18 cellular contexts compared by ENCODE assay signal in the genomic region with DNA sequence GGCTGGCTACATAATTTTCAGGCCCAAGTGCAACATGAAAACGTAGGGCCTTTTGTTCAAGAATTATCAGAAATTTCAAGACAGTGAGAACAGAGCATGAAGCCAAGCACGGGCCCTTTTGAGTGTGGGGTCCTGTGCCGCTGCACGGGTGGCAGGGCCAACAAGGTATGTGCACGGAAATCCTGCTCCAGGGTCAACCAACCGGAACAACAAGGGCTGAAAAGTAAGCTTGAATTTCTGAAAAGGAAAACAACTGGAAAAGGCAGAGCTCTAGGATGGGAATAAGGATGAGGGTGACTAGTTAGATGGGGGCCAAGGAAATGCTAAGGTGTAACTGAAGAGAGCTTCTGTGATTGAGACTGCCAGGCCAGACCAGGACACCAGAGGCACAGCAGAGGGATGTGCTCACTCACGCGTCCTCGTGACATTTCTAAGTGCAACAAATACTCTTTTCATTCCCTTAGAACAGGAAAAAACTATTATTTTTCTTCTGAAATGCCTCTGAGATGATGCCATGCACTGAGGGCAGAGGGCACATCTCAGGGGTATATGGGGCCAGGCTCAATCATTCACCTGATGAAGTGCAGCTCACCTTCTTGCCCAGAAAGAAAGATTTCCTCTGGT.
DNase-seq lines count a peak whose midpoint lies in the region; ATAC-seq lines count a peak whose summit lies in the region.
"Had no signal": no experiment of that assay in that cellular context is flagged by ENCODE, and none has a peak within 500 bp of the region (broad histone marks: within the 10 kb centered on the region; RNA-seq: fewer than 3 reads in every experiment).

No MANE protein-coding gene starts in this region.

- H3K9me3 ChIP-seq in adipocyte (ENCODE audit: control insufficient read depth, low read length): no peaks in the 10 kb centered on the region
- H3K9me3 ChIP-seq: ovary had no signal

- H3K4me1 ChIP-seq in adipocyte (ENCODE audit: control insufficient read depth, insufficient read depth, low read length): peaks cover 35% of the 10 kb centered on the region

- peak; percentile 47 for DNase-seq in NCI-H82 (lab: John Stamatoyannopoulos, UW)
- no peak for DNase-seq in NCI-H82 treated with DMSO at 0.1 percent for 48 hours (lab: John Stamatoyannopoulos, UW; ENCODE audit: unreplicated experiment)
- DNase-seq in adipocyte (ENCODE audit: low read depth): no peak
- peak; percentile 85 for DNase-seq in left kidney (ENCODE audit: low read depth, low spot score)
- no peak for DNase-seq in stimulated activated naive B cell treated with anti-CD40 and anti-IgM and Interleukin-4, amounts not matched to agents 10 μg/mL and 1 μg/mL and 100 μg/mL, for 72 hours
- no peak for DNase-seq in retina
- DNase-seq: activated CD4-positive, alpha-beta T cell treated with anti-CD3 and anti-CD28 coated beads, Interleukin-2, amount 50 U/mL, for 1 hour; brain microvascular endothelial cell; DMS79; effector memory CD4-positive, alpha-beta T cell; GOT3; NCI-H2107 had no signal

- no peak for ATAC-seq in stimulated activated naive B cell treated with anti-CD40 and anti-IgM and Interleukin-4, amounts not matched to agents 10 μg/mL and 1 μg/mL and 100 μg/mL, for 72 hours (replicated peaks)
- ATAC-seq in HG03520 (IDR thresholded peaks at IDR 0.05; ENCODE audit: unreplicated experiment) (no peak), GM21381 (IDR thresholded peaks at IDR 0.05; ENCODE audit: unreplicated experiment) (no peak)
- ATAC-seq: activated naive CD4-positive, alpha-beta T cell treated with anti-CD3 and anti-CD28 coated beads, Interleukin-2, amount 50 U/mL, for 72 hours; stimulated activated memory B cell treated with anti-CD40 and anti-IgM and Interleukin-4, amounts not matched to agents 10 μg/mL and 1 μg/mL and 100 μg/mL, for 72 hours had no signal

- H3K4me1 Mint-ChIP-seq in stimulated activated naive B cell treated with anti-CD40 and anti-IgM and Interleukin-4, amounts not matched to agents 10 μg/mL and 1 μg/mL and 100 μg/mL, for 72 hours: peaks cover 20 to 36% of the 10 kb centered on the region in 2 donors

- H3K4me3 Mint-ChIP-seq in stimulated activated naive B cell treated with anti-CD40 and anti-IgM and Interleukin-4, amounts not matched to agents 10 μg/mL and 1 μg/mL and 100 μg/mL, for 72 hours: no peak overlapping the region
- H3K4me3 Mint-ChIP-seq: stimulated activated memory B cell treated with anti-CD40 and anti-IgM and Interleukin-4, amounts not matched to agents 10 μg/mL and 1 μg/mL and 100 μg/mL, for 72 hours had no signal

- no peaks in the 10 kb centered on the region for H3K27me3 ChIP-seq in adipocyte (replicated peaks; ENCODE audit: control insufficient read depth, insufficient read depth, low read length)
- H3K27me3 ChIP-seq: brain microvascular endothelial cell, ovary had no signal

- H3K27me3 Mint-ChIP-seq in stimulated activated naive B cell treated with anti-CD40 and anti-IgM and Interleukin-4, amounts not matched to agents 10 μg/mL and 1 μg/mL and 100 μg/mL, for 72 hours: no peaks in the 10 kb centered on the region
- H3K27me3 Mint-ChIP-seq: stimulated activated memory B cell treated with anti-CD40 and anti-IgM and Interleukin-4, amounts not matched to agents 10 μg/mL and 1 μg/mL and 100 μg/mL, for 72 hours had no signal

- peak overlapping the region; percentile 47 for H3K9ac ChIP-seq in adipocyte (ENCODE audit: low read length)
- H3K9ac ChIP-seq: KMS-11 had no signal

- no peak overlapping the region for H3K4me3 ChIP-seq in adipocyte (ENCODE audit: low read length)
- H3K4me3 ChIP-seq: ovary had no signal

- no peaks in the 10 kb centered on the region for H3K9me3 Mint-ChIP-seq in stimulated activated naive B cell treated with anti-CD40 and anti-IgM and Interleukin-4, amounts not matched to agents 10 μg/mL and 1 μg/mL and 100 μg/mL, for 72 hours
- H3K9me3 Mint-ChIP-seq: activated naive CD4-positive, alpha-beta T cell treated with anti-CD3 and anti-CD28 coated beads, Interleukin-2, amount 50 U/mL, for 72 hours; stimulated activated memory B cell treated with anti-CD40 and anti-IgM and Interleukin-4, amounts not matched to agents 10 μg/mL and 1 μg/mL and 100 μg/mL, for 72 hours had no signal

- H3K27ac Mint-ChIP-seq in stimulated activated naive B cell treated with anti-CD40 and anti-IgM and Interleukin-4, amounts not matched to agents 10 μg/mL and 1 μg/mL and 100 μg/mL, for 72 hours: peak overlapping the region; percentile 37
- H3K27ac Mint-ChIP-seq: activated naive CD4-positive, alpha-beta T cell treated with anti-CD3 and anti-CD28 coated beads, Interleukin-2, amount 50 U/mL, for 72 hours; stimulated activated memory B cell treated with anti-CD40 and anti-IgM and Interleukin-4, amounts not matched to agents 10 μg/mL and 1 μg/mL and 100 μg/mL, for 72 hours had no signal

- H3K36me3 Mint-ChIP-seq in stimulated activated naive B cell treated with anti-CD40 and anti-IgM and Interleukin-4, amounts not matched to agents 10 μg/mL and 1 μg/mL and 100 μg/mL, for 72 hours: peaks cover 9 to 10% of the 10 kb centered on the region in 2 donors
- H3K36me3 Mint-ChIP-seq: activated naive CD4-positive, alpha-beta T cell treated with anti-CD3 and anti-CD28 coated beads, Interleukin-2, amount 50 U/mL, for 72 hours; stimulated activated memory B cell treated with anti-CD40 and anti-IgM and Interleukin-4, amounts not matched to agents 10 μg/mL and 1 μg/mL and 100 μg/mL, for 72 hours had no signal

- H3K36me3 ChIP-seq in adipocyte (ENCODE audit: control insufficient read depth, insufficient read depth, low read length, severe bottlenecking): no peaks in the 10 kb centered on the region
- H3K36me3 ChIP-seq: brain microvascular endothelial cell, ovary had no signal

Comparison
In these comparisons a context has a peak if more than half of its experiments do, and no peak if none do; other contexts are left out.
1. DNase-seq: peak in NCI-H82 (single experiment) and left kidney (single experiment); none in NCI-H82 treated with DMSO at 0.1 percent for 48 hours (single experiment), adipocyte (single experiment), stimulated activated naive B cell treated with anti-CD40 and anti-IgM and Interleukin-4, amounts not matched to agents 10 μg/mL and 1 μg/mL and 100 μg/mL, for 72 hours (single experiment) and retina (single experiment).